In genomic region chr17:78925234-78925633, GRCh38 we compare ENCODE assay signal across 8 cellular contexts. TPM values are rescaled to one million over a fixed set of nuclear protein-coding genes. Genes with fewer than 3 reads are reported as not detected.
DNase-seq lines count a peak whose midpoint lies in the region; ATAC-seq and TF ChIP-seq lines count a peak whose summit lies in the region.

Gene TIMP2 (minus strand): TSS chr17:78925387. CDS start chr17:78925088, 299 bp downstream.

- H3K4ac ChIP-seq in trophoblast cell (ENCODE audit: low read depth, low read length): peak within 1 kb of the TSS; percentile 89

- peak within 1 kb of the TSS; percentile 74 for H2BK12ac ChIP-seq in trophoblast cell (ENCODE audit: low read length)

- ATAC-seq in heart right ventricle (peak; percentile 58 to 89 (median 72)), GM18870 (IDR thresholded peaks at IDR 0.05; ENCODE audit: unreplicated experiment) (no peak)

- H3K36me3 ChIP-seq in adrenal gland (replicated peaks in 1 of 2) (no peaks in the 10 kb centered on the region), heart right ventricle (peaks cover 0 to 4% (median 0%) of the 10 kb centered on the region in 9 donors), trophoblast cell (ENCODE audit: control insufficient read depth in 1 of 2, insufficient read depth in 2 of 2, low read length in 2 of 2) (peaks cover 0 to 5% of the 10 kb centered on the region in 2 experiments), tibial artery (no peaks in the 10 kb centered on the region)

- H3K9ac ChIP-seq in trophoblast cell (ENCODE audit: low read length): peak within 1 kb of the TSS; percentile 59

- no peaks in the 10 kb centered on the region for H3K27me3 ChIP-seq in adrenal gland
- H3K27me3 ChIP-seq in heart right ventricle: no peaks in the 10 kb centered on the region
- no peaks in the 10 kb centered on the region for H3K27me3 ChIP-seq in trophoblast cell (ENCODE audit: insufficient read depth, low read length)
- H3K27me3 ChIP-seq in tibial artery: no peaks in the 10 kb centered on the region

- H3K9me3 ChIP-seq in adrenal gland (replicated peaks in 1 of 3) (no peaks in the 10 kb centered on the region), heart right ventricle (no peaks in the 10 kb centered on the region), trophoblast cell (ENCODE audit: insufficient read depth, low read depth, low read length) (no peaks in the 10 kb centered on the region), tibial artery (no peaks in the 10 kb centered on the region)

- peak within 1 kb of the TSS; percentile 71 for H3K18ac ChIP-seq in trophoblast cell (ENCODE audit: low read length)

- H3K4me1 ChIP-seq in adrenal gland (replicated peaks in 1 of 2) (peaks cover 23 to 44% of the 10 kb centered on the region in 2 donors), heart right ventricle (peaks cover 13 to 53% (median 40%) of the 10 kb centered on the region in 9 donors), trophoblast cell (ENCODE audit: control insufficient read depth in 1 of 2, insufficient read depth in 2 of 2, low read length in 2 of 2) (peaks cover 13% of the 10 kb centered on the region in 2 experiments), tibial artery (peaks cover 0 to 56% (median 46%) of the 10 kb centered on the region in 4 donors)

- DNase-seq in DMS53 treated with DMSO at 0.1 percent for 48 hours (lab: John Stamatoyannopoulos, UW; ENCODE audit: unreplicated experiment) (peak; percentile 64), NCI-H1048 (lab: John Stamatoyannopoulos, UW) (peak; percentile 63), SW 1271 (lab: John Stamatoyannopoulos, UW) (peak; percentile 26 to 64), adrenal gland (peak; percentile 83 to 92 (median 89)), heart right ventricle (peak; percentile 90 to 92), trophoblast cell (peak; percentile 84 to 92), tibial artery (peak; percentile 88 to 95)

- TF ChIP-seq POLR2A in adrenal gland (IDR thresholded peaks at IDR 0.05): peak; percentile 68 to 69

- H3K4me3 ChIP-seq in adrenal gland: peak within 1 kb of the TSS in 3 of 4 donors; percentile 48 to 80 (median 62)
- H3K4me3 ChIP-seq in heart right ventricle: peak within 1 kb of the TSS; percentile 64 to 86 (median 75)
- H3K4me3 ChIP-seq in trophoblast cell (ENCODE audit: low read depth, low read length): peak within 1 kb of the TSS; percentile 80
- peak within 1 kb of the TSS; percentile 89 to 91 for H3K4me3 ChIP-seq in tibial artery

- peak within 1 kb of the TSS; percentile 69 for H4K91ac ChIP-seq in trophoblast cell (ENCODE audit: low read depth, low read length)

- peaks cover 7% of the 10 kb centered on the region for H3K79me2 ChIP-seq in trophoblast cell (ENCODE audit: control insufficient read depth, insufficient read depth, low read length, poor library complexity)

- peak within 1 kb of the TSS; percentile 96 for H3K4me2 ChIP-seq in trophoblast cell (ENCODE audit: low read length)

- TF ChIP-seq CTCF in adrenal gland (IDR thresholded peaks at IDR 0.05) (peak in 3 of 6 experiments; percentile 15 to 45 (median 36)), heart right ventricle (IDR thresholded peaks at IDR 0.05) (peak in 7 of 9 donors; percentile 19 to 49 (median 32)), tibial artery (IDR thresholded peaks at IDR 0.05) (peak; percentile 3 to 23)

- peak within 1 kb of the TSS; percentile 54 for H2BK120ac ChIP-seq in trophoblast cell (ENCODE audit: insufficient read depth, low read length, poor library complexity)

- H3K23ac ChIP-seq in trophoblast cell (ENCODE audit: low read length): no peak within 1 kb of the TSS

- peak within 1 kb of the TSS; percentile 50 for H2AK5ac ChIP-seq in trophoblast cell (ENCODE audit: low read length)

- H3K27ac ChIP-seq in adrenal gland: peak within 1 kb of the TSS in 4 of 5 donors; percentile 61 to 96 (median 82)
- H3K27ac ChIP-seq in heart right ventricle: peak within 1 kb of the TSS; percentile 86 to 97 (median 94)
- no peak within 1 kb of the TSS for H3K27ac ChIP-seq in trophoblast cell (ENCODE audit: low read depth, low read length)
- H3K27ac ChIP-seq in tibial artery: peak within 1 kb of the TSS; percentile 96 to 98

- H4K8ac ChIP-seq in trophoblast cell (ENCODE audit: low read depth, low read length): peak within 1 kb of the TSS; percentile 78

- H4K12ac ChIP-seq in trophoblast cell (ENCODE audit: low read depth, low read length): peak within 1 kb of the TSS; percentile 59

- intact Hi-C loops in adrenal gland (cut with DNase I) (no loop called here), heart right ventricle (cut with DNase I) (loop anchor here in 4 of 10 donors (5.0 to 10.0 kb wide), 3 partner anchors 43 to 60 kb away; no protein-coding TSS in a partner anchor), tibial artery (cut with DNase I; ENCODE audit: low total_unique reads) (no loop called here)

- 0% methylated on average over 3 to 48 of the region's 52 CpGs; no CpG with 5 or more reads in 1 of the 4 donors for WGBS in adrenal gland, 4 donors
- WGBS in heart right ventricle, 2 donors: 0% methylated on average over 23 to 52 of the region's 52 CpGs
- no CpG with 5 or more reads among the region's 52 CpGs for WGBS in trophoblast cell (ENCODE audit: extremely low coverage, insufficient coverage, insufficient read length)

- peaks cover 9% of the 10 kb centered on the region for H3K79me1 ChIP-seq in trophoblast cell (ENCODE audit: low read length)

- H3K14ac ChIP-seq in trophoblast cell (ENCODE audit: low read length): peak within 1 kb of the TSS; percentile 62

- H2AFZ ChIP-seq in trophoblast cell (ENCODE audit: insufficient read depth, low read length, poor library complexity): peak within 1 kb of the TSS; percentile 68

- no peak within 1 kb of the TSS for H2BK5ac ChIP-seq in trophoblast cell (ENCODE audit: low read depth, low read length, poor library complexity)

RNA-seq across cellular contexts. Expression of gene TIMP2, which starts in this region (rescaled TPM):
- total RNA-seq in adrenal gland: 100 to 1,000 TPM; 112 to 275 (median 219) TPM
- 100 to 1,000 TPM in 1 of 3 donors, 10 to 100 TPM in 2; 50.8 to 153 (median 55.9) TPM for polyA plus RNA-seq in adrenal gland
- total RNA-seq in heart right ventricle: 100 to 1,000 TPM in 4 of 10 donors, 10 to 100 TPM in 6; 77.5 to 118 (median 99.3) TPM
- polyA plus RNA-seq in heart right ventricle: 10 to 100 TPM; 32.4 to 44.1 TPM
- polyA plus RNA-seq in trophoblast cell (2013): 53.1 and 56.6 TPM in 2 replicates
